1 cellular context compared by ENCODE assay signal in the genomic region with DNA sequence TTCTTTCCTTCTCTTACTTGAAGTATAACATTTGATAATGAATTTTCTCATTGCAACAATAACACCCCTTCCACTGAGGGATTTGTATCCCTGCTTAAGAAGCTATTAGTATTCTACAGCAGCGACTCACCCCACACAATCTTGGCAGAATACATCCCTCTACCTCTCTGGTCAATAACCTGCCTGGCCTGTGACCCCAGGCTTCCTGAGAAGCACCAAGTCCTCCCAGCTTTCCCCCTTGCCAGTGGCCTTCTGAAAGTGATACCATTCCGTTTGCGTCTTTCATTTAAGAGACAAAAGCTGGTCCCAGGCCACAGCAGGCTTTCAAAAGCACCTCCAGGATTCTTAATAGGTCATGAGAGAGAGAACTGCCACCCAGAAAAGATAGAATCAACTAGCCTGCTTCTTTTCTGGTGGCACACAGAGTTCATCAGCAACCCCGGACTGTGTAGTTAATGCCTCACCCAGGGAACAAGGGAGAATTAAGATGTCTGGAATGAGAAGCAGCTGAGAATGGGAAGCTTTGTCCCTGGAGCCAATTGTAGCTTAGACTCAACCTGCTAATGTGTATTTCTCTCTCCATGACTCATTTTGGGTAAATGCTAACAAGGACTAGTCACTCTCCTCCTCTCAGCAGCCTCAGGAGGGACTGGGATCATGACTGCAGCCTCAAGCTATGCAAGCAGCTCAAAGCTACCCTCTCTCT.
A peak's percentile ranks its signal among the peaks of the same experiment; 100 is the strongest.
TF ChIP-seq lines count a peak whose summit lies in the region.

No MANE protein-coding gene starts in this region.

TF ChIP-seq in IMR-90, 13 proteins besides CTCF, POLR2A, EP300 and RAD21 (continued from another document):
- TF ChIP-seq, protein P1, sequence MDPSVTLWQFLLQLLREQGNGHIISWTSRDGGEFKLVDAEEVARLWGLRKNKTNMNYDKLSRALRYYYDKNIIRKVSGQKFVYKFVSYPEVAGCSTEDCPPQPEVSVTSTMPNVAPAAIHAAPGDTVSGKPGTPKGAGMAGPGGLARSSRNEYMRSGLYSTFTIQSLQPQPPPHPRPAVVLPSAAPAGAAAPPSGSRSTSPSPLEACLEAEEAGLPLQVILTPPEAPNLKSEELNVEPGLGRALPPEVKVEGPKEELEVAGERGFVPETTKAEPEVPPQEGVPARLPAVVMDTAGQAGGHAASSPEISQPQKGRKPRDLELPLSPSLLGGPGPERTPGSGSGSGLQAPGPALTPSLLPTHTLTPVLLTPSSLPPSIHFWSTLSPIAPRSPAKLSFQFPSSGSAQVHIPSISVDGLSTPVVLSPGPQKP (IDR thresholded peaks at IDR 0.05; ENCODE audit: borderline replicate concordance, low read depth, low read length): no peak
- TF ChIP-seq NFE2L2 (IDR thresholded peaks at IDR 0.05; ENCODE audit: low read depth, low read length): no peak; the same call in 1 of the 2 replicates
- no peak for TF ChIP-seq CEBPB (IDR thresholded peaks at IDR 0.05; ENCODE audit: low read depth, low read length)
- TF ChIP-seq CHD1 (IDR thresholded peaks at IDR 0.05; ENCODE audit: low read depth, low read length): no peak
- 0 out of 2 replicates have a peak, but pooled peaks have one; percentile 2 for TF ChIP-seq MAFK (IDR thresholded peaks at IDR 0.05; ENCODE audit: low read depth, low read length)
- no peak for TF ChIP-seq RFX5 (IDR thresholded peaks at IDR 0.05; ENCODE audit: low read depth, low read length)
- peak; percentile 94 for TF ChIP-seq RCOR1 (IDR thresholded peaks at IDR 0.05; ENCODE audit: insufficient replicate concordance, low read length)
- no peak for TF ChIP-seq MAZ (IDR thresholded peaks at IDR 0.05; ENCODE audit: borderline replicate concordance, low read depth, low read length)
